Comparison of ENCODE assay signal across 23 cellular contexts in genomic region chr20:41406896-41407444, GRCh38. TPM values are rescaled to one million over a fixed set of nuclear protein-coding genes. Genes with fewer than 3 reads are reported as not detected.
DNase-seq lines count a peak whose midpoint lies in the region; ATAC-seq and TF ChIP-seq lines count a peak whose summit lies in the region.
"Had no signal": no experiment of that assay in that cellular context is flagged by ENCODE, and none has a peak within 500 bp of the region (broad histone marks: within the 10 kb centered on the region; RNA-seq: fewer than 3 reads in every experiment).

No MANE protein-coding gene starts in this region.

- H3K9me3 Mint-ChIP-seq in natural killer cell, result no peaks in the 10 kb centered on the region
- no peaks in the 10 kb centered on the region for H3K9me3 Mint-ChIP-seq in natural killer cell treated with Interleukin-12 subunit alpha and Interleukin-12 subunit beta and Interleukin-15 and Interleukin-18, amount 100 ng/mL, for 72 hours
- H3K9me3 Mint-ChIP-seq in nephron progenitor cell, result no peaks in the 10 kb centered on the region
- no peaks in the 10 kb centered on the region for H3K9me3 Mint-ChIP-seq in stimulated activated naive B cell treated with anti-CD40 and anti-IgM and Interleukin-4, amounts not matched to agents 10 μg/mL and 1 μg/mL and 100 μg/mL, for 72 hours
- no peaks in the 10 kb centered on the region for H3K9me3 Mint-ChIP-seq in CD8-positive, alpha-beta memory T cell
- H3K9me3 Mint-ChIP-seq in stimulated activated memory B cell treated with anti-CD40 and anti-IgM and Interleukin-4, amounts not matched to agents 10 μg/mL and 1 μg/mL and 100 μg/mL, for 72 hours, result no peaks in the 10 kb centered on the region
- H3K9me3 Mint-ChIP-seq: GM23338, H9, HFFc6 had no signal

- no peak overlapping the region for H3K27ac ChIP-seq in CD8-positive, alpha-beta memory T cell (ENCODE audit: low read depth, low read length)
- H3K27ac ChIP-seq: RWPE1 had no signal

- DNase-seq in natural killer cell (no peak), T-helper 17 cell (no peak), nephron progenitor cell (no peak), kidney tubule cell (ENCODE audit: low spot score) (no peak)
- DNase-seq in natural killer cell treated with Interleukin-12 subunit alpha and Interleukin-12 subunit beta and Interleukin-15 and Interleukin-18, amount 100 ng/mL, for 72 hours (ENCODE audit: low spot score), result no peak
- no peak for DNase-seq in stimulated activated naive B cell treated with anti-CD40 and anti-IgM and Interleukin-4, amounts not matched to agents 10 μg/mL and 1 μg/mL and 100 μg/mL, for 72 hours
- no peak for DNase-seq in CD8-positive, alpha-beta memory T cell
- DNase-seq: H9, HFFc6, Kasumi-1, NCI-H1105 treated with DMSO at 0.1 percent for 48 hours, NCI-H146, NCI-H2081, NCI-H2227 treated with DMSO at 0.1 percent for 48 hours, NCI-H69, SHP77 had no signal

- H3K4me1 Mint-ChIP-seq in natural killer cell (peaks cover 31 to 38% of the 10 kb centered on the region in 2 donors), T-helper 17 cell (peaks cover 25% of the 10 kb centered on the region), nephron progenitor cell (peaks cover 43% of the 10 kb centered on the region)
- H3K4me1 Mint-ChIP-seq in natural killer cell treated with Interleukin-12 subunit alpha and Interleukin-12 subunit beta and Interleukin-15 and Interleukin-18, amount 100 ng/mL, for 72 hours (ENCODE audit: low read depth in 2 of 2), result peaks cover 21 to 30% of the 10 kb centered on the region in 2 donors
- H3K4me1 Mint-ChIP-seq in stimulated activated naive B cell treated with anti-CD40 and anti-IgM and Interleukin-4, amounts not matched to agents 10 μg/mL and 1 μg/mL and 100 μg/mL, for 72 hours, result peaks cover 9 to 20% of the 10 kb centered on the region in 2 donors
- H3K4me1 Mint-ChIP-seq in CD8-positive, alpha-beta memory T cell, result peaks cover 22 to 26% (median 23%) of the 10 kb centered on the region in 3 donors
- H3K4me1 Mint-ChIP-seq in stimulated activated memory B cell treated with anti-CD40 and anti-IgM and Interleukin-4, amounts not matched to agents 10 μg/mL and 1 μg/mL and 100 μg/mL, for 72 hours, result no peaks in the 10 kb centered on the region

- no peak for ATAC-seq in natural killer cell
- ATAC-seq in natural killer cell treated with Interleukin-12 subunit alpha and Interleukin-12 subunit beta and Interleukin-15 and Interleukin-18, amount 100 ng/mL, for 72 hours, result no peak
- ATAC-seq in T-helper 17 cell, result no peak
- no peak for ATAC-seq in stimulated activated naive B cell treated with anti-CD40 and anti-IgM and Interleukin-4, amounts not matched to agents 10 μg/mL and 1 μg/mL and 100 μg/mL, for 72 hours (replicated peaks)
- no peak for ATAC-seq in stimulated activated memory B cell treated with anti-CD40 and anti-IgM and Interleukin-4, amounts not matched to agents 10 μg/mL and 1 μg/mL and 100 μg/mL, for 72 hours
- ATAC-seq: GM23338, Panc1 had no signal

- peaks cover 34% of the 10 kb centered on the region for H3K36me3 ChIP-seq in CD8-positive, alpha-beta memory T cell (ENCODE audit: insufficient read depth, low read length)

- CTCF ChIA-PET in CD8-positive, alpha-beta memory T cell (lab: Charles Lee), result no interaction called here

- POLR2A ChIA-PET in CD8-positive, alpha-beta memory T cell (lab: Charles Lee), result no interaction called here

- H3K4me1 ChIP-seq in CD8-positive, alpha-beta memory T cell (ENCODE audit: insufficient read depth, low read length), result peaks cover 10% of the 10 kb centered on the region

- H3K4me3 ChIP-seq in CD8-positive, alpha-beta memory T cell (ENCODE audit: low read length), result no peak overlapping the region
- H3K4me3 ChIP-seq: GM23338 had no signal

- no peaks in the 10 kb centered on the region for H3K27me3 ChIP-seq in CD8-positive, alpha-beta memory T cell (ENCODE audit: insufficient read depth, low read length, poor library complexity, severe bottlenecking)

- H3K4me3 Mint-ChIP-seq in natural killer cell (peak overlapping the region; percentile 72), T-helper 17 cell (no peak overlapping the region), nephron progenitor cell (no peak overlapping the region)
- no peak overlapping the region for H3K4me3 Mint-ChIP-seq in natural killer cell treated with Interleukin-12 subunit alpha and Interleukin-12 subunit beta and Interleukin-15 and Interleukin-18, amount 100 ng/mL, for 72 hours
- no peak overlapping the region for H3K4me3 Mint-ChIP-seq in stimulated activated naive B cell treated with anti-CD40 and anti-IgM and Interleukin-4, amounts not matched to agents 10 μg/mL and 1 μg/mL and 100 μg/mL, for 72 hours
- H3K4me3 Mint-ChIP-seq in CD8-positive, alpha-beta memory T cell, result no peak overlapping the region
- no peak overlapping the region for H3K4me3 Mint-ChIP-seq in stimulated activated memory B cell treated with anti-CD40 and anti-IgM and Interleukin-4, amounts not matched to agents 10 μg/mL and 1 μg/mL and 100 μg/mL, for 72 hours
- H3K4me3 Mint-ChIP-seq: GM23338, H9, HFFc6 had no signal

- H3K36me3 Mint-ChIP-seq in natural killer cell (peaks cover 23% of the 10 kb centered on the region), T-helper 17 cell (ENCODE audit: low read depth) (peaks cover 14% of the 10 kb centered on the region), nephron progenitor cell (ENCODE audit: low read depth) (peaks cover 72% of the 10 kb centered on the region)
- H3K36me3 Mint-ChIP-seq in natural killer cell treated with Interleukin-12 subunit alpha and Interleukin-12 subunit beta and Interleukin-15 and Interleukin-18, amount 100 ng/mL, for 72 hours, result peaks cover 4% of the 10 kb centered on the region
- peaks cover 45 to 60% of the 10 kb centered on the region in 2 donors for H3K36me3 Mint-ChIP-seq in stimulated activated naive B cell treated with anti-CD40 and anti-IgM and Interleukin-4, amounts not matched to agents 10 μg/mL and 1 μg/mL and 100 μg/mL, for 72 hours
- peaks cover 0 to 91% (median 31%) of the 10 kb centered on the region in 3 donors for H3K36me3 Mint-ChIP-seq in CD8-positive, alpha-beta memory T cell
- peaks cover 65% of the 10 kb centered on the region for H3K36me3 Mint-ChIP-seq in stimulated activated memory B cell treated with anti-CD40 and anti-IgM and Interleukin-4, amounts not matched to agents 10 μg/mL and 1 μg/mL and 100 μg/mL, for 72 hours

- intact Hi-C loops in natural killer cell (cut with micrococcal nuclease), result no loop called here

- TF ChIP-seq CTCF in natural killer cell (IDR thresholded peaks at IDR 0.05) (no peak), nephron progenitor cell (IDR thresholded peaks at IDR 0.05) (no peak)

- H3K27me3 Mint-ChIP-seq in natural killer cell (ENCODE audit: low read depth in 2 of 2) (no peaks in the 10 kb centered on the region), T-helper 17 cell (no peaks in the 10 kb centered on the region), nephron progenitor cell (ENCODE audit: low read depth, poor library complexity) (no peaks in the 10 kb centered on the region)
- no peaks in the 10 kb centered on the region for H3K27me3 Mint-ChIP-seq in natural killer cell treated with Interleukin-12 subunit alpha and Interleukin-12 subunit beta and Interleukin-15 and Interleukin-18, amount 100 ng/mL, for 72 hours
- H3K27me3 Mint-ChIP-seq in stimulated activated naive B cell treated with anti-CD40 and anti-IgM and Interleukin-4, amounts not matched to agents 10 μg/mL and 1 μg/mL and 100 μg/mL, for 72 hours, result no peaks in the 10 kb centered on the region
- H3K27me3 Mint-ChIP-seq in CD8-positive, alpha-beta memory T cell, result peaks cover 0 to 2% of the 10 kb centered on the region in 2 donors
- no peaks in the 10 kb centered on the region for H3K27me3 Mint-ChIP-seq in stimulated activated memory B cell treated with anti-CD40 and anti-IgM and Interleukin-4, amounts not matched to agents 10 μg/mL and 1 μg/mL and 100 μg/mL, for 72 hours

- H3K27ac Mint-ChIP-seq in natural killer cell (peak overlapping the region; percentile 67 to 70), T-helper 17 cell (peak overlapping the region; percentile 39), nephron progenitor cell (peak overlapping the region; percentile 4)
- no peak overlapping the region for H3K27ac Mint-ChIP-seq in natural killer cell treated with Interleukin-12 subunit alpha and Interleukin-12 subunit beta and Interleukin-15 and Interleukin-18, amount 100 ng/mL, for 72 hours
- H3K27ac Mint-ChIP-seq in stimulated activated naive B cell treated with anti-CD40 and anti-IgM and Interleukin-4, amounts not matched to agents 10 μg/mL and 1 μg/mL and 100 μg/mL, for 72 hours, result peak overlapping the region; percentile 2
- H3K27ac Mint-ChIP-seq in CD8-positive, alpha-beta memory T cell, result peak overlapping the region in 1 of 8 donors; percentile 53
- no peak overlapping the region for H3K27ac Mint-ChIP-seq in stimulated activated memory B cell treated with anti-CD40 and anti-IgM and Interleukin-4, amounts not matched to agents 10 μg/mL and 1 μg/mL and 100 μg/mL, for 72 hours
- H3K27ac Mint-ChIP-seq: GM23338, HFFc6 had no signal

- H3K9me3 ChIP-seq in T-helper 17 cell (ENCODE audit: control insufficient read depth, low read length, poor library complexity, severe bottlenecking), result no peaks in the 10 kb centered on the region
- H3K9me3 ChIP-seq in CD8-positive, alpha-beta memory T cell (ENCODE audit: low read length), result no peaks in the 10 kb centered on the region

RNA-seq across cellular contexts. Expression of gene EMILIN3, which starts 40.4 kb away (rescaled TPM):
- total RNA-seq in natural killer cell (not detected), T-helper 17 cell (not detected)
- not detected for total RNA-seq in natural killer cell treated with Interleukin-12 subunit alpha and Interleukin-12 subunit beta and Interleukin-15 and Interleukin-18, amount 100 ng/mL, for 72 hours
- not detected for total RNA-seq in CD8-positive, alpha-beta memory T cell
- polyA plus RNA-seq in CD8-positive, alpha-beta memory T cell, result not detected
- total RNA-seq: A172, HFFc6, MCF 10A, OCI-LY7 had no signal

Comparison
In these comparisons a context has a peak if more than half of its experiments do, and no peak if none do; other contexts are left out.
1. H3K27ac Mint-ChIP-seq: peak in natural killer cell (2 of 2), T-helper 17 cell (single experiment), nephron progenitor cell (single experiment) and stimulated activated naive B cell treated with anti-CD40 and anti-IgM and Interleukin-4, amounts not matched to agents 10 μg/mL and 1 μg/mL and 100 μg/mL, for 72 hours (single experiment); none in natural killer cell treated with Interleukin-12 subunit alpha and Interleukin-12 subunit beta and Interleukin-15 and Interleukin-18, amount 100 ng/mL, for 72 hours (0 of 2) and stimulated activated memory B cell treated with anti-CD40 and anti-IgM and Interleukin-4, amounts not matched to agents 10 μg/mL and 1 μg/mL and 100 μg/mL, for 72 hours (single experiment).